ENCODE assay signal across 10 cellular contexts in the genomic region with DNA sequence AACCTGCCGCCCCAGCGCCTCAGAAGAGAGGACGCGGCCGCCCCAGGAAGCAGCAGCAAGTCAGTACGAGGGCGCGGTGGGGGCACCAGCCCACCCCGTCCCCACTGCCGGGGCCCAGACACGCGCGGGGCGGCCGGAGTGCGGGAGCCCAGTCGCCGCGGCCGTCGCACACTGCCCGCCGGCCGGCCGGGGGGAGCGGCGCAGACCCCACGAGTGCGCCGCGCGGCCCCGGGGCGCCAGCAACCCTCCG. TPM values are rescaled to one million over a fixed set of nuclear protein-coding genes. Genes with fewer than 3 reads are reported as not detected.
A peak's percentile ranks its signal among the peaks of the same experiment; 100 is the strongest.
DNase-seq lines count a peak whose midpoint lies in the region; ATAC-seq and TF ChIP-seq lines count a peak whose summit lies in the region.
"Had no signal": no experiment of that assay in that cellular context is flagged by ENCODE, and none has a peak within 500 bp of the region (broad histone marks: within the 10 kb centered on the region; RNA-seq: fewer than 3 reads in every experiment).

No MANE protein-coding gene starts in this region.

- no peak overlapping the region for H4K91ac ChIP-seq in H9 (ENCODE audit: insufficient read length, low read depth, low read length)

- H3K9me3 ChIP-seq in H9 (ENCODE audit: control insufficient read depth, low read depth, low read length) (no peaks in the 10 kb centered on the region), iPS-15b (ENCODE audit: control insufficient read depth, insufficient read depth, low read length) (no peaks in the 10 kb centered on the region), skeletal muscle tissue (ENCODE audit: control insufficient read depth in 3 of 3, low read length in 3 of 3) (no peaks in the 10 kb centered on the region)

- no peaks in the 10 kb centered on the region; the same call in 1 of the 2 replicates for H3K4me1 ChIP-seq in H9 (ENCODE audit: insufficient read depth, low read length)
- H3K4me1 ChIP-seq in iPS-15b (ENCODE audit: control insufficient read depth, insufficient read depth, low read length), result peaks cover 13% of the 10 kb centered on the region
- peaks cover 25 to 29% (median 25%) of the 10 kb centered on the region in 3 donors for H3K4me1 ChIP-seq in skeletal muscle tissue (ENCODE audit: control insufficient read depth in 3 of 3, insufficient read depth in 3 of 3, low read length in 3 of 3)

- no CpG with 5 or more reads among the region's 35 CpGs for WGBS in H9 (ENCODE audit: extremely low coverage, insufficient read length, low lambda C conversion rate)

- DNase-seq in H9 (no peak), GM13977 (ENCODE audit: low spot score) (no peak), cerebellar cortex (ENCODE audit: low spot score) (no peak), HCEC 1CT (no peak)
- DNase-seq in activated naive CD8-positive, alpha-beta T cell treated with anti-CD3 and anti-CD28 coated beads, Interleukin-2, amount 50 U/mL, for 24 hours, result no peak
- DNase-seq: NCI-H1417 treated with DMSO at 0.1 percent for 48 hours; stimulated activated CD4-positive, alpha-beta T cell treated with anti-CD3 and anti-CD28 coated beads, Interleukin-1b, Interleukin-23, amount 100 ng/mL, for 48 hours had no signal

- H3K4me3 ChIP-seq in iPS-15b (ENCODE audit: low read depth, low read length) (peak overlapping the region; percentile 99), skeletal muscle tissue (ENCODE audit: low read length in 3 of 3) (peak overlapping the region in 2 of 3 donors; percentile 73 to 75)

- H3K4me2 ChIP-seq in H9 (ENCODE audit: insufficient read depth, insufficient read length, low read length), result peak overlapping the region; percentile 82

- no peak overlapping the region for H2AFZ ChIP-seq in H9 (ENCODE audit: low read length)

- peaks cover 2% of the 10 kb centered on the region; the same call in 1 of the 2 replicates for H3K79me2 ChIP-seq in H9 (ENCODE audit: insufficient read depth, low read length)

- H4K20me1 ChIP-seq in H9 (ENCODE audit: control insufficient read depth, insufficient read depth, insufficient read length), result no peaks in the 10 kb centered on the region

- no peak overlapping the region for H2AK5ac ChIP-seq in H9 (ENCODE audit: insufficient read length, low read length)

- no peak overlapping the region for H3T11ph ChIP-seq in H9 (ENCODE audit: low read length)

- H3K79me1 ChIP-seq in H9 (ENCODE audit: insufficient read depth, low read depth, low read length, poor library complexity, severe bottlenecking), result no peaks in the 10 kb centered on the region

- H3K36me3 ChIP-seq in iPS-15b (ENCODE audit: control insufficient read depth, insufficient read depth, low read length) (no peaks in the 10 kb centered on the region), skeletal muscle tissue (ENCODE audit: control insufficient read depth in 3 of 3, insufficient read depth in 3 of 3, low read length in 3 of 3) (no peaks in the 10 kb centered on the region)

- TF ChIP-seq CTCF in H9 (conservative IDR thresholded peaks at IDR 0.05) (no peak), GM13977 (IDR thresholded peaks at IDR 0.05; ENCODE audit: extremely low read depth, insufficient read depth, missing control alignments) (no peak)

- H2BK20ac ChIP-seq in H9 (ENCODE audit: low read depth, low read length, poor library complexity, severe bottlenecking), result no peak overlapping the region

- peak overlapping the region; percentile 74 for H3K14ac ChIP-seq in H9 (ENCODE audit: insufficient read depth, low read length)

- no peak overlapping the region for H2BK12ac ChIP-seq in H9 (ENCODE audit: insufficient read length, low read depth, low read length)

- H3K56ac ChIP-seq in H9 (ENCODE audit: insufficient read length, low read depth, low read length), result no peak overlapping the region

- H3K36me3 Mint-ChIP-seq in H9 (ENCODE audit: insufficient read depth in 1 of 3, low read depth in 3 of 3), result peaks cover 7 to 8% (median 7%) of the 10 kb centered on the region in 3 experiments; a peak in 5 of 7 replicates
- H3K36me3 Mint-ChIP-seq in activated naive CD8-positive, alpha-beta T cell treated with anti-CD3 and anti-CD28 coated beads, Interleukin-2, amount 50 U/mL, for 24 hours (ENCODE audit: low read depth), result no peaks in the 10 kb centered on the region

- H3K27ac ChIP-seq in H9 (ENCODE audit: insufficient read length, low read depth, low read length), result no peak overlapping the region
- H3K27ac ChIP-seq in skeletal muscle tissue (ENCODE audit: low read depth, low read length), result no peak overlapping the region

- H2BK120ac ChIP-seq in H9 (ENCODE audit: low read depth, low read length, poor library complexity, severe bottlenecking), result no peak overlapping the region

- H2BK15ac ChIP-seq in H9 (ENCODE audit: low read depth, low read length), result no peak overlapping the region

- H3K18ac ChIP-seq in H9 (ENCODE audit: insufficient read length, low read depth, low read length), result peak overlapping the region; percentile 18

- H3K23me2 ChIP-seq in H9 (ENCODE audit: insufficient read length, low read depth, low read length, poor library complexity, severe bottlenecking), result peaks cover 23% of the 10 kb centered on the region

- H4K5ac ChIP-seq in H9 (ENCODE audit: insufficient read length, low read depth, low read length), result no peak overlapping the region

- H3K27me3 ChIP-seq in H9 (ENCODE audit: insufficient read depth, low read length), result no peaks in the 10 kb centered on the region
- H3K27me3 ChIP-seq in iPS-15b (ENCODE audit: control insufficient read depth, insufficient read depth, low read length), result no peaks in the 10 kb centered on the region
- H3K27me3 ChIP-seq in skeletal muscle tissue (ENCODE audit: control insufficient read depth in 3 of 3, insufficient read depth in 3 of 3, low read length in 3 of 3), result peaks cover 55 to 58% (median 55%) of the 10 kb centered on the region in 3 donors

- H3K27ac Mint-ChIP-seq in H9, result no peak overlapping the region; a peak in 1 of 7 replicates
- H3K27ac Mint-ChIP-seq in activated naive CD8-positive, alpha-beta T cell treated with anti-CD3 and anti-CD28 coated beads, Interleukin-2, amount 50 U/mL, for 24 hours, result no peak overlapping the region

- in situ Hi-C loops in GM13977 (cut with MboI; ENCODE audit: low pct_unique_long_range_greater_than_20kb, low sequenced_read_pairs, unreplicated experiment), result no loop called here

- H3K4me1 Mint-ChIP-seq in H9, result peaks cover 40 to 41% of the 10 kb centered on the region in 2 experiments
- H3K4me1 Mint-ChIP-seq in activated naive CD8-positive, alpha-beta T cell treated with anti-CD3 and anti-CD28 coated beads, Interleukin-2, amount 50 U/mL, for 24 hours, result peaks cover 28% of the 10 kb centered on the region

- peak; percentile 27 for ATAC-seq in activated naive CD8-positive, alpha-beta T cell treated with anti-CD3 and anti-CD28 coated beads, Interleukin-2, amount 50 U/mL, for 24 hours
- ATAC-seq in GM19035 (IDR thresholded peaks at IDR 0.05; ENCODE audit: unreplicated experiment), result no peak

- H3K9ac ChIP-seq in H9 (ENCODE audit: extremely low read depth, insufficient read length, low read length), result peak overlapping the region; percentile 39
- H3K9ac ChIP-seq in iPS-15b (ENCODE audit: low read depth, low read length), result peak overlapping the region; percentile 57
- H3K9ac ChIP-seq in skeletal muscle tissue (ENCODE audit: low read depth in 1 of 3, low read length in 3 of 3), result no peak overlapping the region

- H3K4me3 Mint-ChIP-seq in H9, result peak overlapping the region; percentile 91 to 94
- H3K4me3 Mint-ChIP-seq in activated naive CD8-positive, alpha-beta T cell treated with anti-CD3 and anti-CD28 coated beads, Interleukin-2, amount 50 U/mL, for 24 hours, result peak overlapping the region; percentile 75

- no peak overlapping the region for H3K4ac ChIP-seq in H9 (ENCODE audit: low read depth, low read length)

- no peak overlapping the region for H4K8ac ChIP-seq in H9 (replicated peaks; ENCODE audit: insufficient read length, low read depth, low read length)

- H3K9me3 Mint-ChIP-seq in H9, result no peaks in the 10 kb centered on the region; a peak in 1 of 5 replicates
- no peaks in the 10 kb centered on the region for H3K9me3 Mint-ChIP-seq in activated naive CD8-positive, alpha-beta T cell treated with anti-CD3 and anti-CD28 coated beads, Interleukin-2, amount 50 U/mL, for 24 hours

- H3K27me3 Mint-ChIP-seq in H9 (ENCODE audit: low read depth), result no peaks in the 10 kb centered on the region; the same call in 1 of the 2 replicates
- peaks cover 75% of the 10 kb centered on the region for H3K27me3 Mint-ChIP-seq in activated naive CD8-positive, alpha-beta T cell treated with anti-CD3 and anti-CD28 coated beads, Interleukin-2, amount 50 U/mL, for 24 hours

- H2BK5ac ChIP-seq in H9 (ENCODE audit: insufficient read length, low read length), result no peak overlapping the region

- no peak overlapping the region for H3K23ac ChIP-seq in H9 (ENCODE audit: insufficient read length, low read depth, low read length)

RNA-seq across cellular contexts. Expression of a gene that starts 1.0 kb away (rescaled TPM):
- 58.2 and 59.9 TPM in 2 replicates for total RNA-seq in H9 (2021)
- total RNA-seq in skeletal muscle tissue, result 2.1 TPM

Comparison
In these comparisons a context has a peak if more than half of its experiments do, and no peak if none do; other contexts are left out.
1. H3K9ac ChIP-seq: peak in H9 (single experiment) and iPS-15b (single experiment); none in skeletal muscle tissue (0 of 3).
2. RNA of a gene that starts 1.0 kb away (total RNA-seq): 58.2 to 59.9 TPM in H9; 2.1 TPM in skeletal muscle tissue (single experiment); every median in the first group is over 10 times any median in the second.